ENCODE assay signal across 9 cellular contexts in the genomic region with DNA sequence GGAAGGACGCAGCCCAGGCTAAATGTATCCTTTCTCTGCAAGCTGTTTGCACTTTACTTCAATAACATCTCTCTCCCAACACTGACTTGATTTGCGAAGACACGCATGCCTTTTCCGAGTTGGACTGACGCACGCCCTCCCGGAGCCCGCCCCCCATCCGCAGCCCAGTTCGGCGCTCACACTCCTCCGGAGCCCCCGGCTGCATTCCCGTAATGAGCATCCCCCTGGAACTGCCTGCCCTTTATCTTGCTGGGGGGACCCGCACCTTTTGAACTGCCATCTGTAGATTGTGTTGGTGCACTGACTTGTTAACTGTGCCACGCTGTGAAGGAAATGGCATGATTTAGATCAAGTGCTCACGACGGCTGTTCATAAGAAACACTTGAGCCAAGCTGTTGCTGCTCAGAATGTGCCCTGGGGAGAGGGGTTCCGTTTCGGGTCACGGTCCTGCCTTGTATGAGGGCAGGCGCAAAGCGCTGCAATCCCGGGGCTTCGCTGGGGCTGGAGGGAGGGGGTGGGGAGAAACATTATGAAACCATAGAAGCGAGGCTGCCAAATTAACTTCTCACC.
DNase-seq lines count a peak whose midpoint lies in the region; ATAC-seq and TF ChIP-seq lines count a peak whose summit lies in the region.
"Had no signal": no experiment of that assay in that cellular context is flagged by ENCODE, and none has a peak within 500 bp of the region (broad histone marks: within the 10 kb centered on the region; RNA-seq: fewer than 3 reads in every experiment).

No MANE protein-coding gene starts in this region.

- TF ChIP-seq EP300 in gastroesophageal sphincter (IDR thresholded peaks at IDR 0.05) = no peak

- no peak overlapping the region for H3K27ac ChIP-seq in gastroesophageal sphincter
- no peak overlapping the region for H3K27ac ChIP-seq in neuronal stem cell (replicated peaks; ENCODE audit: low read length)
- H3K27ac ChIP-seq: KMS-11 had no signal

- no peaks in the 10 kb centered on the region for H3K36me3 ChIP-seq in gastroesophageal sphincter
- no peaks in the 10 kb centered on the region for H3K36me3 ChIP-seq in neuronal stem cell (replicated peaks in 1 of 2; ENCODE audit: control insufficient read depth in 2 of 2, insufficient read depth in 2 of 2, low read length in 2 of 2)

- no peak overlapping the region for H2BK5ac ChIP-seq in neuronal stem cell (ENCODE audit: low read length)

- TF ChIP-seq CTCF in AG10803 (conservative IDR thresholded peaks at IDR 0.05; ENCODE audit: low read length) (no peak), gastroesophageal sphincter (IDR thresholded peaks at IDR 0.05) (no peak)

- TF ChIP-seq POLR2A in gastroesophageal sphincter (IDR thresholded peaks at IDR 0.05) = no peak

- H2BK15ac ChIP-seq in neuronal stem cell (ENCODE audit: low read length) = peak overlapping the region; percentile 1

- no peak overlapping the region for H3K14ac ChIP-seq in neuronal stem cell (ENCODE audit: low read length)

- peak overlapping the region; percentile 0 for H2BK120ac ChIP-seq in neuronal stem cell (ENCODE audit: low read depth, low read length)

- peak overlapping the region; percentile 85 for H3K4me2 ChIP-seq in neuronal stem cell (ENCODE audit: insufficient read depth, low read length, poor library complexity, severe bottlenecking)
- H3K4me2 ChIP-seq: KMS-11 had no signal

- DNase-seq in AG10803 (ENCODE audit: low read depth) (no peak), NCI-H2227 (lab: John Stamatoyannopoulos, UW; ENCODE audit: unreplicated experiment) (peak; percentile 58), neuronal stem cell (ENCODE audit: low spot score) (no peak), pons (ENCODE audit: low spot score) (no peak), SKM-1 (lab: John Stamatoyannopoulos, UW; ENCODE audit: unreplicated experiment) (no peak)
- no peak for DNase-seq in NK-92 treated with Interleukin-12 subunit alpha and Interleukin-12 subunit beta, amount 100 ng/mL, for 24 hours (lab: John Stamatoyannopoulos, UW)

- H4K8ac ChIP-seq in neuronal stem cell (ENCODE audit: low read depth, low read length) = no peak overlapping the region

- H3K79me1 ChIP-seq in neuronal stem cell (ENCODE audit: low read depth, low read length) = no peaks in the 10 kb centered on the region

- H3K27me3 ChIP-seq in gastroesophageal sphincter = peaks cover 38% of the 10 kb centered on the region
- peaks cover 0 to 23% (median 0%) of the 10 kb centered on the region in 3 experiments for H3K27me3 ChIP-seq in neuronal stem cell (ENCODE audit: control insufficient read depth in 3 of 3, insufficient read depth in 3 of 3, low read depth in 1 of 3, low read length in 3 of 3)

- peak overlapping the region; percentile 61 for H3K23ac ChIP-seq in neuronal stem cell (ENCODE audit: low read depth, low read length, poor library complexity)

- peak overlapping the region; percentile 51 for H3K4me3 ChIP-seq in AG10803 (ENCODE audit: low read length)
- peak overlapping the region; percentile 1 to 41 for H3K4me3 ChIP-seq in gastroesophageal sphincter
- peak overlapping the region; percentile 3 to 22 for H3K4me3 ChIP-seq in neuronal stem cell (ENCODE audit: low read length in 2 of 2)

- no peak overlapping the region for H2AK5ac ChIP-seq in neuronal stem cell (ENCODE audit: low read depth, low read length)

- H4K91ac ChIP-seq in neuronal stem cell (ENCODE audit: low read depth, low read length, poor library complexity) = no peak overlapping the region

- ATAC-seq in gastroesophageal sphincter (peak; percentile 69), HG02840 (IDR thresholded peaks at IDR 0.05; ENCODE audit: low FRiP score, unreplicated experiment) (no peak)

- 7 to 8% methylated on average over 15 to 19 of the region's 26 CpGs for WGBS in gastroesophageal sphincter (ENCODE audit: low coverage in 1 of 2), 2 donors
- no CpG with 5 or more reads among the region's 26 CpGs for WGBS in neuronal stem cell (ENCODE audit: extremely low coverage in 2 of 2, insufficient read length in 2 of 2, insufficient replicate concordance in 1 of 2), 2 donors

- peak overlapping the region; percentile 45 for H3K9ac ChIP-seq in neuronal stem cell (ENCODE audit: low read depth, low read length, poor library complexity)
- H3K9ac ChIP-seq: KMS-11 had no signal

- no peak overlapping the region for H2BK12ac ChIP-seq in neuronal stem cell (ENCODE audit: low read length)

- H3K9me3 ChIP-seq in gastroesophageal sphincter (no peaks in the 10 kb centered on the region), neuronal stem cell (replicated peaks in 1 of 2; ENCODE audit: control insufficient read depth in 2 of 2, insufficient read depth in 1 of 2, low read depth in 1 of 2, low read length in 2 of 2) (no peaks in the 10 kb centered on the region)

- H3K4me1 ChIP-seq in gastroesophageal sphincter (peaks cover 0 to 15% (median 6%) of the 10 kb centered on the region in 3 donors), neuronal stem cell (ENCODE audit: control insufficient read depth in 2 of 2, insufficient read depth in 1 of 2, low read depth in 1 of 2, low read length in 2 of 2) (peaks cover 10 to 20% of the 10 kb centered on the region in 2 donors)

- peak overlapping the region; percentile 85 for H2AFZ ChIP-seq in neuronal stem cell (ENCODE audit: low read length)

- H3K4ac ChIP-seq in neuronal stem cell (ENCODE audit: low read length) = no peak overlapping the region

- H3K18ac ChIP-seq in neuronal stem cell (ENCODE audit: low read length) = peak overlapping the region; percentile 24
